ENCODE assay signal across 17 cellular contexts in genomic region chr11:19614370-19614936, GRCh38.
DNase-seq lines count a peak whose midpoint lies in the region; ATAC-seq, FAIRE-seq and TF ChIP-seq lines count a peak whose summit lies in the region.
"Had no signal": no experiment of that assay in that cellular context is flagged by ENCODE, and none has a peak within 500 bp of the region (broad histone marks: within the 10 kb centered on the region; RNA-seq: fewer than 3 reads in every experiment).

No MANE protein-coding gene starts in this region.

- intact Hi-C loops in left ventricle myocardium inferior (cut with micrococcal nuclease): no loop called here
- intact Hi-C loops in activated CD4-positive, alpha-beta memory T cell treated with anti-CD3 and anti-CD28 coated beads for 36 hours (cut with micrococcal nuclease): no loop called here

- H3K27me3 ChIP-seq in left ventricle myocardium inferior (ENCODE audit: low read depth) (no peaks in the 10 kb centered on the region), right atrium auricular region (no peaks in the 10 kb centered on the region)
- H3K27me3 ChIP-seq: BLaER1 treated with 17β-estradiol and CSF1 and Interleukin-3, amounts not matched to agents 10 nM and 100 nM; Peyer's patch had no signal

- no peak for ATAC-seq in HG02642 (IDR thresholded peaks at IDR 0.05; ENCODE audit: poor library complexity, unreplicated experiment)

- POLR2A ChIA-PET in activated CD4-positive, alpha-beta memory T cell treated with anti-CD3 and anti-CD28 coated beads for 36 hours (lab: Charles Lee): no interaction called here

- peaks cover 3% of the 10 kb centered on the region for H3K36me3 Mint-ChIP-seq in activated CD4-positive, alpha-beta memory T cell treated with anti-CD3 and anti-CD28 coated beads for 36 hours

- H3K27ac Mint-ChIP-seq in activated CD4-positive, alpha-beta memory T cell treated with anti-CD3 and anti-CD28 coated beads for 36 hours: no peak overlapping the region

- H3K9me3 ChIP-seq in left ventricle myocardium inferior (replicated peaks) (peaks cover 6% of the 10 kb centered on the region), right atrium auricular region (no peaks in the 10 kb centered on the region)

- CTCF ChIA-PET in activated CD4-positive, alpha-beta memory T cell treated with anti-CD3 and anti-CD28 coated beads for 36 hours (lab: Charles Lee): no interaction called here

- DNase-seq in left ventricle myocardium inferior (no peak), right atrium auricular region (ENCODE audit: low spot score) (no peak), SW480 (ENCODE audit: low spot score) (peak; percentile 9), islet precursor cell (peak; percentile 16), urothelium cell line (ENCODE audit: low spot score) (no peak)
- DNase-seq in activated CD4-positive, alpha-beta T cell treated with anti-CD3 and anti-CD28 coated beads for 48 hours: no peak
- no peak for DNase-seq in activated CD4-positive, alpha-beta memory T cell treated with anti-CD3 and anti-CD28 coated beads for 36 hours
- DNase-seq: DMS 273 treated with DMSO at 0.1 percent for 48 hours, KG1, NCI-H2029, NCI-H2171 treated with DMSO at 0.1 percent for 48 hours, NCI-H82, Peyer's patch, SIG-M5 had no signal

- peaks cover 22% of the 10 kb centered on the region for H3K9me3 Mint-ChIP-seq in activated CD4-positive, alpha-beta memory T cell treated with anti-CD3 and anti-CD28 coated beads for 36 hours

- H3K4me1 ChIP-seq in left ventricle myocardium inferior (peaks cover 4% of the 10 kb centered on the region), right atrium auricular region (no peaks in the 10 kb centered on the region)
- H3K4me1 ChIP-seq: Peyer's patch had no signal

- H3K27ac ChIP-seq in left ventricle myocardium inferior (replicated peaks): no peak overlapping the region
- no peak overlapping the region for H3K27ac ChIP-seq in right atrium auricular region
- H3K27ac ChIP-seq: BLaER1 treated with 17β-estradiol and CSF1 and Interleukin-3, amounts not matched to agents 10 nM and 100 nM; HL-60; Peyer's patch had no signal

- H3K4me3 Mint-ChIP-seq in activated CD4-positive, alpha-beta memory T cell treated with anti-CD3 and anti-CD28 coated beads for 36 hours: no peak overlapping the region

- FAIRE-seq in urothelium cell line (lab: Jason Lieb, UNC): peak; percentile 13

- H3K36me3 ChIP-seq in left ventricle myocardium inferior (no peaks in the 10 kb centered on the region), right atrium auricular region (no peaks in the 10 kb centered on the region)
- H3K36me3 ChIP-seq: BLaER1 treated with 17β-estradiol and CSF1 and Interleukin-3, amounts not matched to agents 10 nM and 100 nM; Peyer's patch had no signal

- peak; percentile 17 for TF ChIP-seq CTCF in left ventricle myocardium inferior (IDR thresholded peaks at IDR 0.05; ENCODE audit: borderline replicate concordance)
- no peak for TF ChIP-seq CTCF in right atrium auricular region (IDR thresholded peaks at IDR 0.05)

- H3K27me3 Mint-ChIP-seq in activated CD4-positive, alpha-beta memory T cell treated with anti-CD3 and anti-CD28 coated beads for 36 hours: peaks cover 6% of the 10 kb centered on the region

- no peak overlapping the region for H3K4me3 ChIP-seq in left ventricle myocardium inferior
- no peak overlapping the region for H3K4me3 ChIP-seq in right atrium auricular region
- H3K4me3 ChIP-seq: BLaER1 treated with 17β-estradiol and CSF1 and Interleukin-3, amounts not matched to agents 10 nM and 100 nM; Peyer's patch had no signal

- no peaks in the 10 kb centered on the region for H3K4me1 Mint-ChIP-seq in activated CD4-positive, alpha-beta memory T cell treated with anti-CD3 and anti-CD28 coated beads for 36 hours (ENCODE audit: low read depth)

Comparison
In these comparisons a context has a peak if more than half of its experiments do, and no peak if none do; other contexts are left out.
1. DNase-seq: peak in SW480 (single experiment) and islet precursor cell (single experiment); none in left ventricle myocardium inferior (single experiment), right atrium auricular region (single experiment), urothelium cell line (single experiment), activated CD4-positive, alpha-beta T cell treated with anti-CD3 and anti-CD28 coated beads for 48 hours (single experiment) and activated CD4-positive, alpha-beta memory T cell treated with anti-CD3 and anti-CD28 coated beads for 36 hours (single experiment).